In the genomic region with DNA sequence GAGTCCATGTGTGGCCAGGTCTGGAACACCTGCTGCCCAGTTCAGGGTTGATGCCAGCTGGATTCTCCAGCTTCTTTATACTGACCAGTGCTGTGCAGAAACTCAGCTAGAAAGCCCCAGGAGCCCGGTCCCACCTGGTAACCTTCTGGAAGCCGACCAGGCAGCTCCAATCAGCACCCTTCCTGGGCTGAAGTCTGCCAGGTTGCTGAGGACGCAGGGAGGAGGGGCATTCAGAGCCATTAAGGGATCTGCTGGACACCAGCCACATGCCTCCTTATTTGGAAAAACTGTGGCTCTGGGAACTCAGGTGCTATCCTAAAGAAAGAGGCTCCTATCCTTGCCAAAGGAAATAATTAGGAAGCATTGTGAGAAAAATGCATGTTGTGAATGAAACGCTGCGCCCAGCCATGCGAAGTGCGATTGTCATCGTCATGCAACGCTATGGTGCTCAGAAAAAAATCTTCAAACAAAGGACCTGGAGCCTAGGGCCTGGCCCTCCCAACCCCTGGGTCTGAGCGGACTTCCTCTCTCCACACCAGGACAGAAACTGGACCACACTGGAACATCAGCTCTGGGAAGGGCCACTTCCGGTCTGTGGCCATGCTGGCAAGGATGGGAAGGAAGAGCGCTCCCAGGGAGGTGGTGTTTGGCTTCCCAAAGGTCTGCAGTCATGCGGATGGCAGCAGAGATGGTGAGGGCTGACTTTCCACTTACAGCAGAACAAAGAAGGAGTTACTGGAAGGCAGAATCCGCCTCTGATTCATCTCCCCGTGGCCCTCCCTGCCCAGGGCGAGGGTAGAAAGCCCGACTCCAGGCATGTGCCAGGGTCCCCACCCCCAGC, we compare ENCODE assay signal across 13 cellular contexts.
A peak's percentile ranks its signal among the peaks of the same experiment; 100 is the strongest.
DNase-seq lines count a peak whose midpoint lies in the region; ATAC-seq, FAIRE-seq and TF ChIP-seq lines count a peak whose summit lies in the region.
"Had no signal": no experiment of that assay in that cellular context is flagged by ENCODE, and none has a peak within 500 bp of the region (broad histone marks: within the 10 kb centered on the region; RNA-seq: fewer than 3 reads in every experiment).

No MANE protein-coding gene starts in this region.

- H3K36me3 ChIP-seq in ascending aorta (no peaks in the 10 kb centered on the region), small intestine (ENCODE audit: control insufficient read depth in 2 of 2, insufficient read depth in 2 of 2, low read length in 2 of 2) (peaks cover 0 to 2% of the 10 kb centered on the region in 2 donors)

- H3K9me3 ChIP-seq in ascending aorta: no peaks in the 10 kb centered on the region
- no peaks in the 10 kb centered on the region for H3K9me3 ChIP-seq in small intestine (ENCODE audit: control insufficient read depth, low read depth)

- no peak for DNase-seq in HL-60 (ENCODE audit: low read depth in 1 of 2, low spot score in 1 of 2)
- no peak for DNase-seq in ascending aorta (ENCODE audit: low spot score in 2 of 2)
- peak; percentile 46 for DNase-seq in left ventricle myocardium superior
- no peak for DNase-seq in small intestine
- no peak for DNase-seq in T-helper 2 cell
- DNase-seq in frontal cortex (ENCODE audit: low spot score in 2 of 2): no peak
- DNase-seq: NCI-H1417 treated with DMSO at 0.1 percent for 48 hours; retina; stimulated activated CD8-positive, alpha-beta memory T cell treated with anti-CD3 and anti-CD28 coated beads, Interleukin-4, amount 100 ng/mL, for 48 hours had no signal

- H3K27me3 ChIP-seq in HL-60 (ENCODE audit: insufficient read depth, poor library complexity, severe bottlenecking) (no peaks in the 10 kb centered on the region), ascending aorta (no peaks in the 10 kb centered on the region), small intestine (ENCODE audit: control insufficient read depth in 2 of 2, insufficient read depth in 2 of 2, low read length in 2 of 2) (no peaks in the 10 kb centered on the region)

- H3K4me1 ChIP-seq in ascending aorta: peaks cover 4 to 8% of the 10 kb centered on the region in 2 donors
- H3K4me1 ChIP-seq in small intestine (ENCODE audit: control insufficient read depth in 2 of 2, insufficient read depth in 1 of 2, low read depth in 1 of 2, low read length in 1 of 2): peaks cover 9 to 27% of the 10 kb centered on the region in 2 donors

- FAIRE-seq in small intestine (lab: Jason Lieb, UNC): no peak
- FAIRE-seq in frontal cortex (lab: Jason Lieb, UNC): no peak
- FAIRE-seq: endometrium, islet of Langerhans had no signal

- H3K27ac ChIP-seq in HL-60 (replicated peaks) (peak overlapping the region; percentile 31; the same call in 1 of the 2 replicates), ascending aorta (peak overlapping the region; percentile 20 to 43), small intestine (ENCODE audit: low read depth in 1 of 2, low read length in 1 of 2) (peak overlapping the region; percentile 27 to 40)

- 70 to 76% (median 71%) methylated on average over 17 of the region's 17 CpGs for WGBS in small intestine, 3 donors

- ATAC-seq in left ventricle myocardium superior (peak; percentile 37), HG03159 (IDR thresholded peaks at IDR 0.05; ENCODE audit: unreplicated experiment) (no peak), GM19035 (IDR thresholded peaks at IDR 0.05; ENCODE audit: unreplicated experiment) (no peak)

- intact Hi-C loops in ascending aorta (cut with DNase I) (no loop called here), left ventricle myocardium superior (cut with micrococcal nuclease) (no loop called here)

- H3K4me3 ChIP-seq in HL-60 (replicated peaks; ENCODE audit: insufficient read depth, low read length): no peak overlapping the region
- H3K4me3 ChIP-seq in ascending aorta: no peak overlapping the region
- H3K4me3 ChIP-seq in small intestine (ENCODE audit: low read depth in 1 of 2, low read length in 2 of 2): no peak overlapping the region

- TF ChIP-seq CTCF in HL-60 (IDR thresholded peaks at IDR 0.05; ENCODE audit: insufficient read depth, low read length) (no peak), ascending aorta (IDR thresholded peaks at IDR 0.05) (no peak)
